In the genomic region with DNA sequence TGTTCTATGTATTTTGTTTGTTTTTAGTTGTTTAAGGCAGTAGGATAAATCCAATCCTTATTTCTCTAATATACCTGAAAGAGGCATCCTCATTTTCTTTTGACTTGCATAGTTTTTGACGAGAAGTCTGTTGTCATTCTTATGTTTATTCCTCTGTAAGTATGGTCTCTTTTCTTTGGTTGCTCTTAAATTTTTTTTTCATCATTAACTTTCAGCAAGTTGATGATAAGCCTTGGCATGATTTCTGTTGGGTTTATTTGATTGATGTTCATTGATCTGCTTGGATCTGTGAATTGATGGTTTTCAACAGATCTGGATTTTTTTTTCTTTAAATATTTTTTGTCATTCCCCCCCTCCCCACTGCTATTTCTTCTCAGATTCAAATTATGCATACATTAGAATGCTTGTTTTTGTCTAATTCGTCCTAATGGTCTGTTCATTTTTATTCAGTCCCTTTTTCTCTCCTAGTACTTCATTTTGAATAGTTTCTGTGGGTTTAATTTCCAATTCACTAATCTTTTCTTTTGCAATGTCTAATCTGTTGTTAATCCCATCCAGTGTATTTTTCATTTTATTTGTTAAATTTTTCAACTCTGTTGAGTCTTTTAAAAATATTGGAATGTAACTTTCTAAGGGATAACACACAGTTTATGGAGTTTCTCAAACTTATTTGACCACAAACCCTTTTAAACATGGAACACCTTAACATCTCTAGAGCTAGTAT, we compare ENCODE assay signal across 21 cellular contexts.
DNase-seq lines count a peak whose midpoint lies in the region; ATAC-seq, FAIRE-seq and TF ChIP-seq lines count a peak whose summit lies in the region.
"Had no signal": no experiment of that assay in that cellular context is flagged by ENCODE, and none has a peak within 500 bp of the region (broad histone marks: within the 10 kb centered on the region; RNA-seq: fewer than 3 reads in every experiment).

No MANE protein-coding gene starts in this region.

- TF ChIP-seq CTCF in GM12878 (IDR thresholded peaks at IDR 0.05 in 2 of 3, conservative IDR thresholded peaks at IDR 0.05 in 1 of 3; ENCODE audit: control insufficient read depth in 2 of 3, extremely low read depth in 1 of 3, insufficient read depth in 1 of 3, low read depth in 3 of 3, low read length in 3 of 3) = no peak

- no peak for TF ChIP-seq EP300 in GM12878 (IDR thresholded peaks at IDR 0.05; ENCODE audit: borderline replicate concordance in 1 of 2, control insufficient read depth in 1 of 2, low read depth in 2 of 2, low read length in 2 of 2)

- SMC1A ChIA-PET in GM12878 (lab: Charles Lee; ENCODE audit: uncharacterized antibody, unreplicated experiment) = interaction anchor here (0.9 kb wide), 1 partner anchor 516 kb away, joined by 3 read pairs; no protein-coding TSS in a partner anchor

- no peak overlapping the region for H3K4me2 ChIP-seq in GM12878 (ENCODE audit: control insufficient read depth, insufficient read depth)

- no peaks in the 10 kb centered on the region; the same call in 2 of the 3 replicates for H3K9me3 ChIP-seq in GM12878 (replicated peaks; ENCODE audit: control insufficient read depth, insufficient read depth, low read length)
- H3K9me3 ChIP-seq: pancreas, thyroid gland had no signal

- ATAC-seq in GM12878 (no peak), HG02623 (IDR thresholded peaks at IDR 0.05; ENCODE audit: unreplicated experiment) (no peak)
- ATAC-seq in stimulated activated memory B cell treated with anti-CD40 and anti-IgM and Interleukin-4, amounts not matched to agents 10 μg/mL and 1 μg/mL and 100 μg/mL, for 72 hours = no peak
- ATAC-seq: activated CD8-positive, alpha-beta T cell treated with anti-CD3 and anti-CD28 coated beads for 36 hours; left ventricle myocardium superior; pancreas had no signal

- no peak for FAIRE-seq in GM12878 (lab: Jason Lieb, UNC)
- FAIRE-seq: A204.1, H54, pancreas had no signal

- H3K9ac ChIP-seq in GM12878 (ENCODE audit: control insufficient read depth, insufficient read depth, low read length) = no peak overlapping the region

- no peak overlapping the region for H3K4me3 Mint-ChIP-seq in stimulated activated memory B cell treated with anti-CD40 and anti-IgM and Interleukin-4, amounts not matched to agents 10 μg/mL and 1 μg/mL and 100 μg/mL, for 72 hours
- H3K4me3 Mint-ChIP-seq: activated CD8-positive, alpha-beta T cell treated with anti-CD3 and anti-CD28 coated beads for 36 hours; CD14-positive monocyte had no signal

- H3K36me3 ChIP-seq in GM12878 (ENCODE audit: control insufficient read depth in 2 of 2, insufficient read depth in 2 of 2, low read length in 1 of 2) = no peaks in the 10 kb centered on the region
- H3K36me3 ChIP-seq: esophagus muscularis mucosa, pancreas, Peyer's patch, thyroid gland, WERI-Rb-1 had no signal

- WGBS in GM12878 (ENCODE audit: insufficient coverage, insufficient replicate concordance, low lambda C conversion rate, missing lambda C conversion rate) = 23% methylated on average over 2 of the region's 2 CpGs

- POLR2A ChIA-PET in GM12878 (lab: Charles Lee) = interaction anchor here (0.5 kb wide), 1 partner anchor 358 kb away, joined by 3 read pairs; no protein-coding TSS in a partner anchor

- peaks cover 5% of the 10 kb centered on the region for H3K9me3 Mint-ChIP-seq in stimulated activated memory B cell treated with anti-CD40 and anti-IgM and Interleukin-4, amounts not matched to agents 10 μg/mL and 1 μg/mL and 100 μg/mL, for 72 hours

- H3K27ac ChIP-seq in GM12878 (ENCODE audit: control insufficient read depth, insufficient read depth) = no peak overlapping the region
- H3K27ac ChIP-seq: esophagus muscularis mucosa, pancreas, Peyer's patch, thyroid gland, WERI-Rb-1 had no signal

- no peaks in the 10 kb centered on the region for H3K27me3 Mint-ChIP-seq in stimulated activated memory B cell treated with anti-CD40 and anti-IgM and Interleukin-4, amounts not matched to agents 10 μg/mL and 1 μg/mL and 100 μg/mL, for 72 hours
- H3K27me3 Mint-ChIP-seq: activated CD8-positive, alpha-beta T cell treated with anti-CD3 and anti-CD28 coated beads for 36 hours had no signal

- no peak overlapping the region for H2AFZ ChIP-seq in GM12878 (ENCODE audit: control insufficient read depth, low read depth, low read length)

- no peaks in the 10 kb centered on the region for H3K4me1 Mint-ChIP-seq in stimulated activated memory B cell treated with anti-CD40 and anti-IgM and Interleukin-4, amounts not matched to agents 10 μg/mL and 1 μg/mL and 100 μg/mL, for 72 hours
- H3K4me1 Mint-ChIP-seq: CD14-positive monocyte had no signal

- no peak overlapping the region for H3K27ac Mint-ChIP-seq in stimulated activated memory B cell treated with anti-CD40 and anti-IgM and Interleukin-4, amounts not matched to agents 10 μg/mL and 1 μg/mL and 100 μg/mL, for 72 hours
- H3K27ac Mint-ChIP-seq: activated CD8-positive, alpha-beta T cell treated with anti-CD3 and anti-CD28 coated beads for 36 hours had no signal

- no peak overlapping the region for H3K4me3 ChIP-seq in GM12878
- H3K4me3 ChIP-seq: esophagus muscularis mucosa, pancreas, Peyer's patch, thyroid gland had no signal

- RAD21 ChIA-PET in GM12878 (lab: Charles Lee; ENCODE audit: unreplicated experiment) = no interaction called here

- H3K27me3 ChIP-seq in GM12878 (replicated peaks in 1 of 2; ENCODE audit: control insufficient read depth in 2 of 2, insufficient read depth in 2 of 2, low read length in 1 of 2) = no peaks in the 10 kb centered on the region
- H3K27me3 ChIP-seq: esophagus muscularis mucosa, pancreas, Peyer's patch, thyroid gland had no signal

- TF ChIP-seq RAD21 in GM12878 (IDR thresholded peaks at IDR 0.05; ENCODE audit: insufficient read depth, low read depth, low read length) = no peak

- no peaks in the 10 kb centered on the region for H3K36me3 Mint-ChIP-seq in stimulated activated memory B cell treated with anti-CD40 and anti-IgM and Interleukin-4, amounts not matched to agents 10 μg/mL and 1 μg/mL and 100 μg/mL, for 72 hours
- H3K36me3 Mint-ChIP-seq: CD14-positive monocyte had no signal

- H4K20me1 ChIP-seq in GM12878 (ENCODE audit: control insufficient read depth, insufficient read depth) = no peaks in the 10 kb centered on the region

- no peaks in the 10 kb centered on the region for H3K79me2 ChIP-seq in GM12878 (ENCODE audit: control insufficient read depth, insufficient read depth, low read length)

- BruUV-seq in GM12878 (replicated peaks; lab: Mats Ljungman, UMichigan) = no TSS peak

- DNase-seq in NCI-H1105 treated with DMSO at 0.1 percent for 48 hours (lab: John Stamatoyannopoulos, UW) (peak; percentile 43), NCI-H1105 (lab: John Stamatoyannopoulos, UW) (no peak), NAMALWA (ENCODE audit: low spot score) (peak; percentile 9), GM12878 (ENCODE audit: low read depth, low spot score) (no peak), iris pigment epithelial cell (ENCODE audit: low read depth) (peak; percentile 14), SIG-M5 treated with dmso at 0.1 percent for 504 hours (lab: John Stamatoyannopoulos, UW; ENCODE audit: unreplicated experiment) (no peak)
- DNase-seq: activated CD8-positive, alpha-beta T cell treated with anti-CD3 and anti-CD28 coated beads for 36 hours; activated effector memory CD4-positive, alpha-beta T cell treated with anti-CD3 and anti-CD28 coated beads, Interleukin-2, amount 50 U/mL, for 16 hours; hypothalamus; left ventricle myocardium superior; NCI-H524; pancreas; Peyer's patch; thyroid gland; WERI-Rb-1 had no signal

- TF ChIP-seq POLR2A in GM12878 (IDR thresholded peaks at IDR 0.05; ENCODE audit: low read depth, low read length) = no peak

- in situ Hi-C loops in GM12878 (cut with MboI) = no loop called here

- CTCF ChIA-PET in GM12878 (lab: Yijun Ruan, JAX) = no interaction called here

- H3K4me1 ChIP-seq in GM12878 (ENCODE audit: control insufficient read depth, insufficient read depth, low read length) = no peaks in the 10 kb centered on the region
- H3K4me1 ChIP-seq: esophagus muscularis mucosa, pancreas, Peyer's patch, thyroid gland had no signal

- intact Hi-C loops in GM12878 (cut with micrococcal nuclease; ENCODE audit: unreplicated experiment) = no loop called here

TF ChIP-seq in GM12878, 131 proteins besides CTCF, POLR2A, EP300 and RAD21:
- TF ChIP-seq CBX5 (IDR thresholded peaks at IDR 0.05; ENCODE audit: low read depth) = 0 out of 2 replicates have a peak, but pooled peaks have one; percentile 66
- TF ChIP-seq GATAD2B (conservative IDR thresholded peaks at IDR 0.05; ENCODE audit: low read depth) = no peak

Comparison
In these comparisons a context has a peak if more than half of its experiments do, and no peak if none do; other contexts are left out.
1. DNase-seq: peak in NCI-H1105 treated with DMSO at 0.1 percent for 48 hours (single experiment), NAMALWA (single experiment) and iris pigment epithelial cell (single experiment); none in NCI-H1105 (single experiment), GM12878 (single experiment) and SIG-M5 treated with dmso at 0.1 percent for 504 hours (single experiment).